ENCODE assay signal across 22 cellular contexts in genomic region chr17:48270896-48271295, GRCh38.
A peak's percentile ranks its signal among the peaks of the same experiment; 100 is the strongest.
DNase-seq lines count a peak whose midpoint lies in the region; ATAC-seq and TF ChIP-seq lines count a peak whose summit lies in the region.
"Had no signal": no experiment of that assay in that cellular context is flagged by ENCODE, and none has a peak within 500 bp of the region (broad histone marks: within the 10 kb centered on the region; RNA-seq: fewer than 3 reads in every experiment).

No MANE protein-coding gene starts in this region.

- no peak overlapping the region for H2AK5ac ChIP-seq in IMR-90 (ENCODE audit: low read depth, low read length)

- WGBS in IMR-90 (ENCODE audit: extremely low coverage in 2 of 2, insufficient read length in 1 of 2), 2 experiments = 60% methylated on average over 1 of the region's 2 CpGs; no CpG with 5 or more reads in 1 of the 2 experiments
- 47 to 60% (median 58%) methylated on average over 2 of the region's 2 CpGs for WGBS in psoas muscle, 3 donors

- H2BK120ac ChIP-seq in IMR-90 (ENCODE audit: low read depth, low read length) = no peak overlapping the region

- BruUV-seq in IMR-90 (replicated peaks; lab: Mats Ljungman, UMichigan) = no TSS peak

- H4K20me1 ChIP-seq in IMR-90 (ENCODE audit: insufficient read depth, low read length) = no peaks in the 10 kb centered on the region
- H4K20me1 ChIP-seq: BLaER1 had no signal

- CTCF ChIA-PET in IMR-90 (lab: Yijun Ruan, JAX) = no interaction called here

- no peak overlapping the region for H2BK15ac ChIP-seq in IMR-90 (ENCODE audit: low read depth, low read length)

- H3K27me3 ChIP-seq in IMR-90 (ENCODE audit: control insufficient read depth, insufficient read depth, low read length) = peaks cover 23% of the 10 kb centered on the region
- no peaks in the 10 kb centered on the region for H3K27me3 ChIP-seq in psoas muscle (ENCODE audit: insufficient read depth in 3 of 3, low read length in 2 of 3)
- H3K27me3 ChIP-seq: BLaER1, MG63, Peyer's patch, SJCRH30 had no signal

- H2AFZ ChIP-seq in IMR-90 (replicated peaks; ENCODE audit: low read length, poor library complexity) = no peak overlapping the region

- no peak overlapping the region for H3K9ac ChIP-seq in IMR-90 (ENCODE audit: low read depth, low read length)
- H3K9ac ChIP-seq: BLaER1 had no signal

- no peak overlapping the region for H2BK5ac ChIP-seq in IMR-90 (ENCODE audit: low read depth, low read length, poor library complexity, severe bottlenecking)

- TF ChIP-seq RAD21 in IMR-90 (IDR thresholded peaks at IDR 0.05; ENCODE audit: low read length) = no peak

- H4K8ac ChIP-seq in IMR-90 (ENCODE audit: low read depth in 2 of 2, low read length in 2 of 2) = no peak overlapping the region

- TF ChIP-seq CTCF in IMR-90 (conservative IDR thresholded peaks at IDR 0.05; ENCODE audit: low read depth, low read length) = no peak
- no peak for TF ChIP-seq CTCF in psoas muscle (IDR thresholded peaks at IDR 0.05)

- TF ChIP-seq POLR2A in IMR-90 (IDR thresholded peaks at IDR 0.05; ENCODE audit: low read depth, low read length) = no peak

- intact Hi-C loops in Right ventricle myocardium superior (cut with DNase I) (no loop called here), left cardiac atrium (cut with DNase I) (no loop called here), IMR-90 (cut with micrococcal nuclease) (no loop called here), psoas muscle (cut with DNase I) (no loop called here)

- H4K91ac ChIP-seq in IMR-90 (ENCODE audit: insufficient read depth, low read depth, low read length) = no peak overlapping the region

- POLR2A ChIA-PET in IMR-90 (lab: Charles Lee; ENCODE audit: unreplicated experiment) = no interaction called here

- no peak overlapping the region for H3K23ac ChIP-seq in IMR-90 (ENCODE audit: low read depth, low read length)

- H3K4ac ChIP-seq in IMR-90 (ENCODE audit: low read depth, low read length) = no peak overlapping the region

- H3K4me1 ChIP-seq in IMR-90 (ENCODE audit: control insufficient read depth, insufficient read depth, low read length) = no peaks in the 10 kb centered on the region
- H3K4me1 ChIP-seq in psoas muscle = peaks cover 11% of the 10 kb centered on the region

- no peak overlapping the region for H3K56ac ChIP-seq in IMR-90 (ENCODE audit: extremely low read depth, insufficient read depth, low read length)

- dilution Hi-C loops in IMR-90 (cut with HindIII; ENCODE audit: low sequenced_read_pairs, unreplicated experiment) = no loop called here

- ATAC-seq in Right ventricle myocardium superior (ENCODE audit: poor library complexity) (peak; percentile 73), left cardiac atrium (no peak), IMR-90 (ENCODE audit: low read depth) (no peak), psoas muscle (peak in 3 of 4 donors; percentile 84 to 90 (median 85))
- ATAC-seq: T-cell had no signal

- no peak overlapping the region for H4K5ac ChIP-seq in IMR-90 (ENCODE audit: low read depth, low read length)

- no peak overlapping the region for H2BK20ac ChIP-seq in IMR-90 (ENCODE audit: low read depth, low read length)

- H3K4me3 ChIP-seq in IMR-90 (ENCODE audit: insufficient read depth, low read depth, low read length) (no peak overlapping the region), psoas muscle (no peak overlapping the region)
- H3K4me3 ChIP-seq: BLaER1, MG63, Peyer's patch, SJCRH30 had no signal

- no peaks in the 10 kb centered on the region for H3K36me3 ChIP-seq in IMR-90 (ENCODE audit: control insufficient read depth, insufficient read depth, low read length)
- no peaks in the 10 kb centered on the region for H3K36me3 ChIP-seq in psoas muscle (ENCODE audit: insufficient read depth in 1 of 2, low read depth in 1 of 2)
- H3K36me3 ChIP-seq: BLaER1, MG63, Peyer's patch, SJCRH30 had no signal

- no peaks in the 10 kb centered on the region for H3K79me1 ChIP-seq in IMR-90 (ENCODE audit: low read depth in 1 of 2, low read length in 2 of 2)

- H3K9me3 ChIP-seq in IMR-90 (ENCODE audit: control insufficient read depth, insufficient read depth, low read length) (no peaks in the 10 kb centered on the region), psoas muscle (no peaks in the 10 kb centered on the region)
- H3K9me3 ChIP-seq: BLaER1, MG63, Peyer's patch, SJCRH30 had no signal

- no peaks in the 10 kb centered on the region for H3K9me1 ChIP-seq in IMR-90 (ENCODE audit: insufficient read depth, low read length)

- no peak for DNase-seq in Right ventricle myocardium superior
- DNase-seq in left cardiac atrium = no peak
- DNase-seq in COR-L47 (lab: John Stamatoyannopoulos, UW) = peak; percentile 6
- DNase-seq in IMR-90 = no peak
- DNase-seq in psoas muscle = no peak
- DNase-seq in GM19240 (ENCODE audit: insufficient read length, low spot score) = no peak
- no peak for DNase-seq in NCI-H345 (lab: John Stamatoyannopoulos, UW)
- DNase-seq: CD4-positive, CD25-positive, alpha-beta regulatory T cell; Kasumi-1; MG63; NCI-H1105 treated with DMSO at 0.1 percent for 48 hours; NCI-H146; NCI-H1930; NCI-H2107; NCI-H446; NCI-H524 treated with DMSO at 0.1 percent for 48 hours; OCI-M1; Peyer's patch; SJCRH30; T-cell had no signal

- H3K4me2 ChIP-seq in IMR-90 (ENCODE audit: low read depth, low read length) = no peak overlapping the region
- H3K4me2 ChIP-seq: BLaER1 had no signal

- H3K18ac ChIP-seq in IMR-90 (ENCODE audit: low read depth, low read length) = no peak overlapping the region

- H3K14ac ChIP-seq in IMR-90 (replicated peaks; ENCODE audit: low read depth, low read length) = no peak overlapping the region

- no peak overlapping the region for H2AK9ac ChIP-seq in IMR-90 (replicated peaks; ENCODE audit: low read depth, low read length, poor library complexity)

- H3K27ac ChIP-seq in IMR-90 (ENCODE audit: insufficient read depth, low read length) (no peak overlapping the region), psoas muscle (no peak overlapping the region)
- H3K27ac ChIP-seq: BLaER1, HL-60, Peyer's patch, SJCRH30 had no signal

- in situ Hi-C loops in IMR-90 (cut with MboI; ENCODE audit: low sequenced_read_pairs) = no loop called here

TF ChIP-seq in IMR-90, 13 proteins besides CTCF, POLR2A, EP300 and RAD21:
- TF ChIP-seq RCOR1 (IDR thresholded peaks at IDR 0.05; ENCODE audit: insufficient replicate concordance, low read length) (no peak), SMC3 (IDR thresholded peaks at IDR 0.05; ENCODE audit: low read depth, low read length) (no peak), MAFK (IDR thresholded peaks at IDR 0.05; ENCODE audit: low read depth, low read length) (peak; percentile 65)

Comparison
In these comparisons a context has a peak if more than half of its experiments do, and no peak if none do; other contexts are left out.
1. ATAC-seq: peak in Right ventricle myocardium superior (single experiment) and psoas muscle (3 of 4); none in left cardiac atrium (0 of 2) and IMR-90 (single experiment).